13 cellular contexts compared by ENCODE assay signal in the genomic region with DNA sequence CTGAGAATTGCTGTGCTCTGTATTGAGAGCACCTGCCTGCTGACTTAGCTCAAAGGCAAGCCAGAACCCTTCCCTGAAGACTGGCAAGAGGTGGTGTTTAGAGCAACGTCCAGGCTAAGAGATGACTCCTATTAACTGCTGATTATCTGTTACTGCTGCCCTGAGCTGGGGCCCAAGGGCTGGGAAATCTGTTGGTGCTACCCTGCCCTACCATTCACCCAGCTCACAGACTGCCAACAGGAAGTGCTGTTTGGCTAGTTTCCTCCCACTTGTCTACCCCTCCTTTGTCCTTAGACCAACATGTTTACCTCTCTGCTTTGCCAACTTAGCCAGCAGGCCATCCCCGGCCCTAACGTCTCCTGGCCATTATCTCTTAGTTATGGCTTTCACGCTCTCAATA. TPM values are rescaled to one million over a fixed set of nuclear protein-coding genes. Genes with fewer than 3 reads are reported as not detected.
DNase-seq lines count a peak whose midpoint lies in the region; ATAC-seq and TF ChIP-seq lines count a peak whose summit lies in the region.
"Had no signal": no experiment of that assay in that cellular context is flagged by ENCODE, and none has a peak within 500 bp of the region (broad histone marks: within the 10 kb centered on the region; RNA-seq: fewer than 3 reads in every experiment).

No MANE protein-coding gene starts in this region.

- H3K9me3 ChIP-seq in CD8-positive, alpha-beta memory T cell (ENCODE audit: low read length) = no peaks in the 10 kb centered on the region
- H3K9me3 ChIP-seq in MM.1S (replicated peaks; ENCODE audit: insufficient read depth, low read length) = no peaks in the 10 kb centered on the region

- H3K27ac ChIP-seq in CD8-positive, alpha-beta memory T cell (ENCODE audit: low read depth, low read length) = no peak overlapping the region
- H3K27ac ChIP-seq in MM.1S (ENCODE audit: low read length) = peak overlapping the region; percentile 78

- H4K20me1 ChIP-seq in MM.1S (ENCODE audit: insufficient read depth, low read length) = no peaks in the 10 kb centered on the region

- no peak overlapping the region for H3K4me3 ChIP-seq in CD8-positive, alpha-beta memory T cell (ENCODE audit: low read length)
- no peak overlapping the region for H3K4me3 ChIP-seq in MM.1S (ENCODE audit: low read length)
- H3K4me3 ChIP-seq: smooth muscle cell had no signal

- TF ChIP-seq CTCF in MM.1S (IDR thresholded peaks at IDR 0.05; ENCODE audit: low read length) = no peak
- no peak for TF ChIP-seq CTCF in natural killer cell (IDR thresholded peaks at IDR 0.05)

- peak; percentile 40 to 54 (median 43) for ATAC-seq in natural killer cell
- no peak for ATAC-seq in GM18868 (IDR thresholded peaks at IDR 0.05; ENCODE audit: unreplicated experiment)
- ATAC-seq: SK-N-SH treated with all-trans-retinoic acid at 6 μM for 48 hours had no signal

- no peaks in the 10 kb centered on the region for H3K9me3 Mint-ChIP-seq in CD8-positive, alpha-beta memory T cell
- no peaks in the 10 kb centered on the region for H3K9me3 Mint-ChIP-seq in activated naive CD8-positive, alpha-beta T cell treated with anti-CD3 and anti-CD28 coated beads for 36 hours
- H3K9me3 Mint-ChIP-seq in natural killer cell = no peaks in the 10 kb centered on the region

- H2AFZ ChIP-seq in MM.1S (ENCODE audit: low read length) = no peak overlapping the region

- H3K36me3 Mint-ChIP-seq in CD8-positive, alpha-beta memory T cell = peaks cover 4 to 59% (median 23%) of the 10 kb centered on the region in 3 donors
- H3K36me3 Mint-ChIP-seq in activated naive CD8-positive, alpha-beta T cell treated with anti-CD3 and anti-CD28 coated beads for 36 hours = peaks cover 33% of the 10 kb centered on the region
- peaks cover 10% of the 10 kb centered on the region for H3K36me3 Mint-ChIP-seq in natural killer cell

- H3K9me2 ChIP-seq in MM.1S (replicated peaks; ENCODE audit: insufficient read depth, low read length) = no peaks in the 10 kb centered on the region

- POLR2A ChIA-PET in CD8-positive, alpha-beta memory T cell (lab: Charles Lee) = no interaction called here

- H3K4me1 ChIP-seq in CD8-positive, alpha-beta memory T cell (ENCODE audit: insufficient read depth, low read length) = peaks cover 49% of the 10 kb centered on the region
- H3K4me1 ChIP-seq in MM.1S (ENCODE audit: low read length) = peaks cover 57% of the 10 kb centered on the region

- peak overlapping the region; percentile 64 to 85 (median 76) for H3K27ac Mint-ChIP-seq in CD8-positive, alpha-beta memory T cell
- peak overlapping the region; percentile 73 for H3K27ac Mint-ChIP-seq in activated naive CD8-positive, alpha-beta T cell treated with anti-CD3 and anti-CD28 coated beads for 36 hours
- peak overlapping the region; percentile 81 to 87 for H3K27ac Mint-ChIP-seq in natural killer cell

- H3K9ac ChIP-seq in MM.1S (ENCODE audit: low read length) = peak overlapping the region; percentile 29; the same call in 1 of the 2 replicates

- DNase-seq in CD8-positive, alpha-beta memory T cell = no peak
- peak; percentile 53 for DNase-seq in MM.1S
- DNase-seq in activated naive CD8-positive, alpha-beta T cell treated with anti-CD3 and anti-CD28 coated beads for 36 hours = no peak
- DNase-seq in natural killer cell = no peak
- no peak for DNase-seq in NCI-H526 treated with DMSO at 0.1 percent for 48 hours (lab: John Stamatoyannopoulos, UW)
- DNase-seq in stimulated activated CD4-positive, alpha-beta T cell treated with anti-CD3 and anti-CD28 coated beads, Interleukin-1b, Interleukin-23, amount 100 ng/mL, for 48 hours = no peak
- DNase-seq: activated CD8-positive, alpha-beta memory T cell treated with anti-CD3 and anti-CD28 coated beads, Interleukin-2, amount 50 U/mL, for 48 hours; cortex of kidney; GOT3; NCI-H82 had no signal

- H3K79me2 ChIP-seq in MM.1S (ENCODE audit: low read length) = peaks cover 6% of the 10 kb centered on the region; the same call in 1 of the 2 replicates

- peaks cover 44 to 62% (median 56%) of the 10 kb centered on the region in 3 donors for H3K4me1 Mint-ChIP-seq in CD8-positive, alpha-beta memory T cell
- H3K4me1 Mint-ChIP-seq in activated naive CD8-positive, alpha-beta T cell treated with anti-CD3 and anti-CD28 coated beads for 36 hours = peaks cover 58% of the 10 kb centered on the region
- peaks cover 49 to 56% of the 10 kb centered on the region in 2 donors for H3K4me1 Mint-ChIP-seq in natural killer cell

- CTCF ChIA-PET in CD8-positive, alpha-beta memory T cell (lab: Charles Lee) = interaction anchor here (1.2 to 4.5 kb wide), 3 partner anchors 13 to 183 kb away, joined by 5 to 28 read pairs (median 6); no protein-coding TSS in a partner anchor

- peak overlapping the region; percentile 2 to 51 (median 19) for H3K4me3 Mint-ChIP-seq in CD8-positive, alpha-beta memory T cell
- peak overlapping the region; percentile 12 for H3K4me3 Mint-ChIP-seq in activated naive CD8-positive, alpha-beta T cell treated with anti-CD3 and anti-CD28 coated beads for 36 hours
- H3K4me3 Mint-ChIP-seq in natural killer cell = peak overlapping the region; percentile 67

- peaks cover 54% of the 10 kb centered on the region for H3F3A ChIP-seq in MM.1S (ENCODE audit: insufficient read depth, low read length)

- peaks cover 44% of the 10 kb centered on the region for H3K36me3 ChIP-seq in CD8-positive, alpha-beta memory T cell (ENCODE audit: insufficient read depth, low read length)
- no peaks in the 10 kb centered on the region; the same call in 1 of the 2 replicates for H3K36me3 ChIP-seq in MM.1S (replicated peaks; ENCODE audit: insufficient read depth, low read length)

- no peaks in the 10 kb centered on the region for H3K27me3 Mint-ChIP-seq in CD8-positive, alpha-beta memory T cell
- no peaks in the 10 kb centered on the region for H3K27me3 Mint-ChIP-seq in activated naive CD8-positive, alpha-beta T cell treated with anti-CD3 and anti-CD28 coated beads for 36 hours
- H3K27me3 Mint-ChIP-seq in natural killer cell (ENCODE audit: low read depth in 2 of 2) = no peaks in the 10 kb centered on the region

- intact Hi-C loops in natural killer cell (cut with micrococcal nuclease) = no loop called here

- H3K4me2 ChIP-seq in MM.1S (ENCODE audit: low read depth, low read length) = peak overlapping the region; percentile 42
- H3K4me2 ChIP-seq: smooth muscle cell had no signal

- H3K27me3 ChIP-seq in CD8-positive, alpha-beta memory T cell (ENCODE audit: insufficient read depth, low read length, poor library complexity, severe bottlenecking) = no peaks in the 10 kb centered on the region
- H3K27me3 ChIP-seq in MM.1S (replicated peaks; ENCODE audit: insufficient read depth, low read length) = no peaks in the 10 kb centered on the region

RNA-seq across cellular contexts. Expression of gene RAB24, which starts 6.9 kb away (rescaled TPM):
- 10 to 100 TPM; 26.1 to 28.3 TPM for total RNA-seq in CD8-positive, alpha-beta memory T cell
- 22.9 TPM for polyA plus RNA-seq in CD8-positive, alpha-beta memory T cell
- total RNA-seq in activated naive CD8-positive, alpha-beta T cell treated with anti-CD3 and anti-CD28 coated beads for 36 hours = 10 to 100 TPM; 26.8 to 29.9 TPM
- 10 to 100 TPM; 42.5 to 55.4 (median 49.5) TPM for total RNA-seq in natural killer cell

RNA-seq across cellular contexts. Expression of gene PRELID1, which starts 7.0 kb away (rescaled TPM):
- 100 to 1,000 TPM; 342 to 344 TPM for total RNA-seq in CD8-positive, alpha-beta memory T cell
- polyA plus RNA-seq in CD8-positive, alpha-beta memory T cell = 235 TPM
- 100 to 1,000 TPM; 311 to 315 TPM for total RNA-seq in activated naive CD8-positive, alpha-beta T cell treated with anti-CD3 and anti-CD28 coated beads for 36 hours
- 10 to 100 TPM; 76.6 to 99.3 (median 91.6) TPM for total RNA-seq in natural killer cell

RNA-seq across cellular contexts. Expression of gene MXD3, which starts 15.1 kb away (rescaled TPM):
- 10 to 100 TPM; 10.2 to 13.4 TPM for total RNA-seq in CD8-positive, alpha-beta memory T cell
- polyA plus RNA-seq in CD8-positive, alpha-beta memory T cell = 0.79 TPM
- 10 to 100 TPM; 14.7 to 17.3 TPM for total RNA-seq in activated naive CD8-positive, alpha-beta T cell treated with anti-CD3 and anti-CD28 coated beads for 36 hours
- 10 to 100 TPM; 10.9 to 15.0 (median 15.0) TPM for total RNA-seq in natural killer cell

RNA-seq across cellular contexts. Expression of gene LMAN2, which starts 54.9 kb away (rescaled TPM):
- 100 to 1,000 TPM; 112 to 126 TPM for total RNA-seq in CD8-positive, alpha-beta memory T cell
- 276 TPM for polyA plus RNA-seq in CD8-positive, alpha-beta memory T cell
- 10 to 100 TPM; 91.5 to 92.1 TPM for total RNA-seq in activated naive CD8-positive, alpha-beta T cell treated with anti-CD3 and anti-CD28 coated beads for 36 hours
- 100 to 1,000 TPM; 112 to 124 (median 114) TPM for total RNA-seq in natural killer cell

Comparison
In these comparisons a context has a peak if more than half of its experiments do, and no peak if none do; other contexts are left out.
1. H3K4me3 Mint-ChIP-seq: peak in every context shown above with its lines; median percentile 67 in natural killer cell; 19 in CD8-positive, alpha-beta memory T cell; 12 in activated naive CD8-positive, alpha-beta T cell treated with anti-CD3 and anti-CD28 coated beads for 36 hours.